Comparison of ENCODE assay signal across 17 cellular contexts in genomic region chr9:132192728-132193127, GRCh38.
A peak's percentile ranks its signal among the peaks of the same experiment; 100 is the strongest.
DNase-seq lines count a peak whose midpoint lies in the region; FAIRE-seq and TF ChIP-seq lines count a peak whose summit lies in the region.
"Had no signal": no experiment of that assay in that cellular context is flagged by ENCODE, and none has a peak within 500 bp of the region (broad histone marks: within the 10 kb centered on the region; RNA-seq: fewer than 3 reads in every experiment).

No MANE protein-coding gene starts in this region.

- FAIRE-seq in D721Med (lab: Jason Lieb, UNC) = no peak

- H3K27ac ChIP-seq in angular gyrus (ENCODE audit: low read depth, low read length) = peak overlapping the region; percentile 98
- H3K27ac ChIP-seq: adrenal gland, C4-2B, KMS-11, SJCRH30, upper lobe of left lung had no signal

- no peak for TF ChIP-seq CTCF in D721Med (IDR thresholded peaks at IDR 0.05; ENCODE audit: insufficient read depth, missing control alignments)

- no peak for TF ChIP-seq POLR2A in erythroblast (IDR thresholded peaks at IDR 0.05; ENCODE audit: low read length)

- DNase-seq in NCI-H1694 treated with DMSO at 0.1 percent for 48 hours (lab: John Stamatoyannopoulos, UW) = peak; percentile 19
- DNase-seq in NCI-H1694 (lab: John Stamatoyannopoulos, UW) = no peak
- peak; percentile 43 for DNase-seq in inferior parietal cortex (ENCODE audit: extremely low spot score)
- peak; percentile 72 for DNase-seq in superior temporal gyrus (ENCODE audit: extremely low spot score)
- no peak for DNase-seq in D721Med (ENCODE audit: insufficient read length, low spot score)
- no peak for DNase-seq in erythroblast (lab: John Stamatoyannopoulos, UW)
- DNase-seq in GF-D8 (lab: John Stamatoyannopoulos, UW) = no peak
- DNase-seq: adrenal gland, DMS79, foreskin fibroblast, H7, SJCRH30, T-helper 2 cell had no signal

Comparison
In these comparisons a context has a peak if more than half of its experiments do, and no peak if none do; other contexts are left out.
1. DNase-seq: peak in NCI-H1694 treated with DMSO at 0.1 percent for 48 hours (single experiment), inferior parietal cortex (single experiment) and superior temporal gyrus (single experiment); none in NCI-H1694 (single experiment), D721Med (single experiment), erythroblast (0 of 2) and GF-D8 (single experiment).